ENCODE assay signal across 24 cellular contexts in genomic region chr7:140439359-140439758, GRCh38. TPM values are rescaled to one million over a fixed set of nuclear protein-coding genes. Genes with fewer than 3 reads are reported as not detected.
A peak's percentile ranks its signal among the peaks of the same experiment; 100 is the strongest.
DNase-seq lines count a peak whose midpoint lies in the region; ATAC-seq, FAIRE-seq and TF ChIP-seq lines count a peak whose summit lies in the region.
"Had no signal": no experiment of that assay in that cellular context is flagged by ENCODE, and none has a peak within 500 bp of the region (broad histone marks: within the 10 kb centered on the region; RNA-seq: fewer than 3 reads in every experiment).

No MANE protein-coding gene starts in this region.

- no peak for TF ChIP-seq CTCF in keratinocyte (optimal IDR thresholded peaks at IDR 0.05 in 1 of 3, IDR thresholded peaks at IDR 0.05 in 1 of 3, conservative IDR thresholded peaks at IDR 0.05 in 1 of 3; ENCODE audit: extremely low read depth in 1 of 3, insufficient read depth in 2 of 3, low read length in 3 of 3)
- no peak for TF ChIP-seq CTCF in H9 (conservative IDR thresholded peaks at IDR 0.05)

- H3K18ac ChIP-seq in H9 (ENCODE audit: insufficient read length, low read depth, low read length): no peak overlapping the region

- no peaks in the 10 kb centered on the region for H3K79me2 ChIP-seq in keratinocyte (ENCODE audit: control insufficient read depth, insufficient read depth, low read length)
- no peaks in the 10 kb centered on the region for H3K79me2 ChIP-seq in H9 (ENCODE audit: insufficient read depth, low read length)

- peak overlapping the region in 1 of 3 experiments; percentile 74; a peak in 1 of 7 replicates for H3K27ac Mint-ChIP-seq in H9
- H3K27ac Mint-ChIP-seq: T-cell had no signal

- H3K4me3 Mint-ChIP-seq in H9: no peak overlapping the region
- H3K4me3 Mint-ChIP-seq: T-cell had no signal

- no peak overlapping the region for H3K23ac ChIP-seq in H9 (ENCODE audit: insufficient read length, low read depth, low read length)

- no peaks in the 10 kb centered on the region for H3K27me3 Mint-ChIP-seq in H9 (ENCODE audit: low read depth)

- H4K5ac ChIP-seq in H9 (ENCODE audit: insufficient read length, low read depth, low read length): no peak overlapping the region

- WGBS in H9 (ENCODE audit: extremely low coverage, insufficient read length, low lambda C conversion rate): no CpG with 5 or more reads among the region's 3 CpGs

- no peak overlapping the region for H2BK5ac ChIP-seq in H9 (ENCODE audit: insufficient read length, low read length)

- no peaks in the 10 kb centered on the region for H3K4me1 Mint-ChIP-seq in H9

- H3K27ac ChIP-seq in keratinocyte (ENCODE audit: control insufficient read depth, insufficient read depth, low read length) (no peak overlapping the region), H9 (ENCODE audit: insufficient read length, low read depth, low read length) (no peak overlapping the region)
- H3K27ac ChIP-seq: BLaER1, gastroesophageal sphincter, psoas muscle had no signal

- H2AK5ac ChIP-seq in H9 (ENCODE audit: insufficient read length, low read length): no peak overlapping the region

- H3T11ph ChIP-seq in H9 (ENCODE audit: low read length): no peak overlapping the region

- DNase-seq in activated CD4-positive, CD25-positive, alpha-beta regulatory T cell (lab: John Stamatoyannopoulos, UW): no peak
- DNase-seq in keratinocyte (ENCODE audit: low read depth, low spot score) (no peak), H9 (no peak), NCI-H146 treated with DMSO at 0.1 percent for 48 hours (lab: John Stamatoyannopoulos, UW; ENCODE audit: unreplicated experiment) (no peak)
- DNase-seq: activated CD8-positive, alpha-beta memory T cell treated with anti-CD3 and anti-CD28 coated beads for 24 hours; activated gamma-delta T cell; central memory CD4-positive, alpha-beta T cell; effector CD4-positive, alpha-beta T cell; KG1; NCI-H2029 treated with DMSO at 0.1 percent for 48 hours; NCI-H524 treated with DMSO at 0.1 percent for 48 hours; psoas muscle; SHP77; T-cell had no signal

- no peak overlapping the region for H3K4me2 ChIP-seq in keratinocyte (ENCODE audit: control insufficient read depth, extremely low read depth, insufficient read depth, low read depth, low read length)
- no peak overlapping the region for H3K4me2 ChIP-seq in H9 (ENCODE audit: insufficient read depth, insufficient read length, low read length)
- H3K4me2 ChIP-seq: BLaER1 had no signal

- H2AFZ ChIP-seq in keratinocyte (ENCODE audit: control insufficient read depth, low read length) (no peak overlapping the region), H9 (ENCODE audit: low read length) (no peak overlapping the region)

- H3K9me3 Mint-ChIP-seq in H9: no peaks in the 10 kb centered on the region
- H3K9me3 Mint-ChIP-seq: T-cell had no signal

- H2BK120ac ChIP-seq in H9 (ENCODE audit: low read depth, low read length, poor library complexity, severe bottlenecking): no peak overlapping the region

- H4K20me1 ChIP-seq in keratinocyte (ENCODE audit: control insufficient read depth, extremely low read depth, insufficient read depth, low read length): no peaks in the 10 kb centered on the region
- H4K20me1 ChIP-seq in H9 (ENCODE audit: control insufficient read depth, insufficient read depth, insufficient read length): no peaks in the 10 kb centered on the region
- H4K20me1 ChIP-seq: BLaER1 had no signal

- dilution Hi-C loops in keratinocyte (cut with MboI; ENCODE audit: extremely low pct_ligation_motif_present, low sequenced_read_pairs): no loop called here

- no peaks in the 10 kb centered on the region for H3K79me1 ChIP-seq in H9 (ENCODE audit: insufficient read depth, low read depth, low read length, poor library complexity, severe bottlenecking)

- H4K8ac ChIP-seq in H9 (replicated peaks; ENCODE audit: insufficient read length, low read depth, low read length): no peak overlapping the region

- H3K36me3 ChIP-seq in keratinocyte (ENCODE audit: control insufficient read depth in 2 of 2, extremely low read depth in 1 of 2, insufficient read depth in 2 of 2, low read length in 2 of 2): no peaks in the 10 kb centered on the region
- H3K36me3 ChIP-seq: BLaER1, gastroesophageal sphincter had no signal

- no peaks in the 10 kb centered on the region; a peak in 1 of 7 replicates for H3K36me3 Mint-ChIP-seq in H9 (ENCODE audit: insufficient read depth in 1 of 3, low read depth in 3 of 3)
- H3K36me3 Mint-ChIP-seq: T-cell had no signal

- H3K9ac ChIP-seq in keratinocyte (ENCODE audit: control insufficient read depth, extremely low read depth, insufficient read depth, low read length) (no peak overlapping the region), H9 (ENCODE audit: extremely low read depth, insufficient read length, low read length) (no peak overlapping the region)
- H3K9ac ChIP-seq: BLaER1 had no signal

- H3K27me3 ChIP-seq in keratinocyte (ENCODE audit: control insufficient read depth, extremely low read depth, insufficient read depth, low read length) (no peaks in the 10 kb centered on the region), H9 (ENCODE audit: insufficient read depth, low read length) (no peaks in the 10 kb centered on the region)
- H3K27me3 ChIP-seq: BLaER1, gastroesophageal sphincter had no signal

- H3K14ac ChIP-seq in H9 (ENCODE audit: insufficient read depth, low read length): no peak overlapping the region

- ATAC-seq in activated CD4-positive, CD25-positive, alpha-beta regulatory T cell treated with anti-CD3 and anti-CD28 coated beads, Interleukin-2, amount 50 U/mL, for 24 hours: peak; percentile 41 to 44
- ATAC-seq in GM18870 (IDR thresholded peaks at IDR 0.05; ENCODE audit: unreplicated experiment) (peak; percentile 63), HG02870 (IDR thresholded peaks at IDR 0.05; ENCODE audit: unreplicated experiment) (peak; percentile 86), SK-N-SH treated with all-trans-retinoic acid at 6 μM for 48 hours (no peak)
- ATAC-seq: esophagus mucosa, gastroesophageal sphincter, psoas muscle, T-cell had no signal

- H2BK12ac ChIP-seq in H9 (ENCODE audit: insufficient read length, low read depth, low read length): no peak overlapping the region

- FAIRE-seq in keratinocyte (lab: Jason Lieb, UNC): peak; percentile 48
- FAIRE-seq: A204.1, GM12892 had no signal

- H3K23me2 ChIP-seq in H9 (ENCODE audit: insufficient read length, low read depth, low read length, poor library complexity, severe bottlenecking): no peaks in the 10 kb centered on the region

- H3K4me3 ChIP-seq in keratinocyte (ENCODE audit: control insufficient read depth in 2 of 3, extremely low read depth in 1 of 3, insufficient read depth in 2 of 3, low read depth in 1 of 3, low read length in 3 of 3): no peak overlapping the region
- H3K4me3 ChIP-seq: BLaER1, gastroesophageal sphincter, psoas muscle had no signal

- no peak overlapping the region for H2BK15ac ChIP-seq in H9 (ENCODE audit: low read depth, low read length)

- H3K9me1 ChIP-seq in keratinocyte (ENCODE audit: control insufficient read depth, extremely low read depth, insufficient read depth, low read length): no peaks in the 10 kb centered on the region

- H3K4ac ChIP-seq in H9 (ENCODE audit: low read depth, low read length): no peak overlapping the region

- no peak overlapping the region for H2BK20ac ChIP-seq in H9 (ENCODE audit: low read depth, low read length, poor library complexity, severe bottlenecking)

- H3K4me1 ChIP-seq in keratinocyte (ENCODE audit: control insufficient read depth, extremely low read depth, insufficient read depth, low read length): no peaks in the 10 kb centered on the region
- H3K4me1 ChIP-seq in H9 (ENCODE audit: insufficient read depth, low read length): no peaks in the 10 kb centered on the region
- H3K4me1 ChIP-seq: BLaER1, gastroesophageal sphincter, psoas muscle had no signal

- H4K91ac ChIP-seq in H9 (ENCODE audit: insufficient read length, low read depth, low read length): no peak overlapping the region

- H3K9me3 ChIP-seq in keratinocyte (ENCODE audit: control insufficient read depth, low read depth, low read length): no peaks in the 10 kb centered on the region
- no peaks in the 10 kb centered on the region for H3K9me3 ChIP-seq in H9 (ENCODE audit: control insufficient read depth, low read depth, low read length)
- H3K9me3 ChIP-seq: gastroesophageal sphincter, psoas muscle had no signal

- H3K56ac ChIP-seq in H9 (ENCODE audit: insufficient read length, low read depth, low read length): no peak overlapping the region

TF ChIP-seq in SK-N-SH treated with all-trans-retinoic acid at 6 μM for 48 hours, 23 proteins besides CTCF, POLR2A, EP300 and RAD21 (continues in another document):
- TF ChIP-seq ARNTL (CRISPR knock-in tag; IDR thresholded peaks at IDR 0.05; ENCODE audit: borderline replicate concordance, low read depth) (no peak), PPARA (CRISPR knock-in tag; IDR thresholded peaks at IDR 0.05; ENCODE audit: borderline replicate concordance) (no peak), RARB (CRISPR knock-in tag; IDR thresholded peaks at IDR 0.05) (no peak)

RNA-seq across cellular contexts. Expression of gene RAB19, which starts 35.5 kb away (rescaled TPM):
- 0.10 to 0.22 TPM in 2 of 3 replicates, not detected in the other for polyA plus RNA-seq in keratinocyte
- not detected for polyA plus RNA-seq in keratinocyte (2011; ENCODE audit: low read depth)
- polyA plus RNA-seq in keratinocyte (2011; cell fraction: cytosol; rRNA removed): 0.10 TPM in 1 of 2 replicates, not detected in the other
- polyA plus RNA-seq in keratinocyte (2011; cell fraction: nucleus; rRNA removed): not detected in 2 replicates
- polyA plus RNA-seq in keratinocyte (2012; ENCODE audit: low replicate concordance): not detected in 2 replicates
- 0.64 to 3.2 TPM in 2 of 3 replicates, not detected in the other for polyA minus RNA-seq in keratinocyte
- not detected for polyA minus RNA-seq in keratinocyte (2011; cell fraction: cytosol; rRNA and poly(A)+ RNA removed)
- polyA minus RNA-seq in keratinocyte (2011; cell fraction: nucleus; rRNA and poly(A)+ RNA removed): not detected in 2 replicates
- total RNA-seq in H9 (2021): 14.4 and 15.1 TPM in 2 replicates
- total RNA-seq: G401, gastroesophageal sphincter, psoas muscle had no signal
- polyA plus RNA-seq: psoas muscle had no signal

RNA-seq across cellular contexts. Expression of gene MKRN1, which starts 39.9 kb away (rescaled TPM):
- polyA plus RNA-seq in keratinocyte: 43.1 to 52.9 TPM (median 50.4 TPM) in 3 replicates
- 116 TPM for polyA plus RNA-seq in keratinocyte (2011; ENCODE audit: low read depth)
- 43.0 and 51.3 TPM in 2 replicates for polyA plus RNA-seq in keratinocyte (2011; cell fraction: cytosol; rRNA removed)
- polyA plus RNA-seq in keratinocyte (2011; cell fraction: nucleus; rRNA removed): 43.4 and 50.5 TPM in 2 replicates
- polyA plus RNA-seq in keratinocyte (2012; ENCODE audit: low replicate concordance): 58.7 and 95.6 TPM in 2 replicates
- polyA minus RNA-seq in keratinocyte: 40.4 to 73.4 TPM (median 57.1 TPM) in 3 replicates
- 40.5 TPM for polyA minus RNA-seq in keratinocyte (2011; cell fraction: cytosol; rRNA and poly(A)+ RNA removed)
- polyA minus RNA-seq in keratinocyte (2011; cell fraction: nucleus; rRNA and poly(A)+ RNA removed): 16.5 and 30.0 TPM in 2 replicates
- 106 and 112 TPM in 2 replicates for total RNA-seq in H9 (2021)

RNA-seq across cellular contexts. Expression of gene SLC37A3, which starts 41.0 kb away (rescaled TPM):
- 42.5 to 51.4 TPM (median 43.6 TPM) in 3 replicates for polyA plus RNA-seq in keratinocyte
- 23.8 TPM for polyA plus RNA-seq in keratinocyte (2011; ENCODE audit: low read depth)
- polyA plus RNA-seq in keratinocyte (2011; cell fraction: cytosol; rRNA removed): 21.3 and 28.9 TPM in 2 replicates
- polyA plus RNA-seq in keratinocyte (2011; cell fraction: nucleus; rRNA removed): 108 and 137 TPM in 2 replicates
- 18.0 and 24.6 TPM in 2 replicates for polyA plus RNA-seq in keratinocyte (2012; ENCODE audit: low replicate concordance)
- 48.9 to 104 TPM (median 68.3 TPM) in 3 replicates for polyA minus RNA-seq in keratinocyte
- 15.5 TPM for polyA minus RNA-seq in keratinocyte (2011; cell fraction: cytosol; rRNA and poly(A)+ RNA removed)
- polyA minus RNA-seq in keratinocyte (2011; cell fraction: nucleus; rRNA and poly(A)+ RNA removed): 80.0 and 112 TPM in 2 replicates
- total RNA-seq in H9 (2021): 52.7 and 52.9 TPM in 2 replicates
